Comparison of ENCODE assay signal across 29 cellular contexts in genomic region chr1:208931936-208932335, GRCh38.
"Had no signal": no experiment of that assay in that cellular context is flagged by ENCODE, and none has a peak within 500 bp of the region (broad histone marks: within the 10 kb centered on the region; RNA-seq: fewer than 3 reads in every experiment).

No MANE protein-coding gene starts in this region.

- H3K36me3 ChIP-seq: neural progenitor cell, ovary, spleen, suprapubic skin, tibial artery, transverse colon, upper lobe of left lung, vagina had no signal

- DNase-seq: natural killer cell; occipital lobe; ovary; posterior cingulate gyrus; psoas muscle; right cardiac atrium; spleen; stimulated activated CD4-positive, alpha-beta T cell treated with anti-CD3 and anti-CD28 coated beads, Interleukin-12 subunit alpha, Interleukin-12 subunit beta, amount 100 ng/mL, for 4 hours; stimulated activated CD4-positive, alpha-beta T cell treated with anti-CD3 and anti-CD28 coated beads, Interleukin-1b, Interleukin-23, amount 100 ng/mL, for 48 hours; stimulated activated CD4-positive, alpha-beta T cell treated with anti-CD3 and anti-CD28 coated beads, Interleukin-4, amount 100 ng/mL, for 1 hour; stimulated activated CD4-positive, alpha-beta T cell treated with anti-CD3 and anti-CD28 coated beads, Interleukin-4, amount 100 ng/mL, for 4 hours; stimulated activated CD8-positive, alpha-beta memory T cell treated with anti-CD3 and anti-CD28 coated beads, Interleukin-4, amount 100 ng/mL, for 48 hours; stimulated activated naive CD4-positive, alpha-beta T cell; stimulated activated naive CD8-positive, alpha-beta T cell treated with anti-CD3 and anti-CD28 coated beads, Interleukin-15, amount 100 ng/mL, for 72 hours; stimulated activated naive CD8-positive, alpha-beta T cell treated with anti-CD3 and anti-CD28 coated beads, Interleukin-15, Interleukin-2, amounts not matched to agents 100 U/mL and 50 U/mL, for 24 hours; substantia nigra; testis; tibial artery; transverse colon; upper lobe of left lung had no signal

- H3K4me3 ChIP-seq: neural progenitor cell, ovary, psoas muscle, skin epidermis, smooth muscle cell, spleen, suprapubic skin, testis, tibial artery, transverse colon, upper lobe of left lung, vagina had no signal

- H3K79me2 ChIP-seq: parathyroid adenoma had no signal

- H3K27me3 ChIP-seq: neural progenitor cell, ovary, spleen, suprapubic skin, testis, tibial artery, transverse colon, upper lobe of left lung, vagina had no signal

- FAIRE-seq: urothelium cell line had no signal

- H3K4me1 ChIP-seq: parathyroid adenoma, psoas muscle, spleen, suprapubic skin, testis, tibial artery, transverse colon, upper lobe of left lung had no signal

- ATAC-seq: natural killer cell; psoas muscle; right cardiac atrium; sciatic nerve; stimulated activated memory B cell treated with anti-CD40 and anti-IgM and Interleukin-4, amounts not matched to agents 10 μg/mL and 1 μg/mL and 100 μg/mL, for 72 hours; stimulated activated naive CD8-positive, alpha-beta T cell treated with anti-CD3 and anti-CD28 coated beads, Interleukin-15, amount 100 ng/mL, for 72 hours; stimulated activated naive CD8-positive, alpha-beta T cell treated with anti-CD3 and anti-CD28 coated beads, Interleukin-15, Interleukin-2, amounts not matched to agents 100 U/mL and 50 U/mL, for 24 hours had no signal

- H3K9me3 ChIP-seq: ovary, psoas muscle, suprapubic skin, testis, tibial artery, transverse colon, upper lobe of left lung, vagina had no signal

- H3K4me2 ChIP-seq: neural progenitor cell, smooth muscle cell had no signal

- H3K27ac ChIP-seq: neural progenitor cell, ovary, parathyroid adenoma, psoas muscle, skin epidermis, spleen, suprapubic skin, testis, tibial artery, transverse colon, upper lobe of left lung, vagina had no signal

- H2AFZ ChIP-seq: parathyroid adenoma had no signal

- H3K9ac ChIP-seq: neural progenitor cell, parathyroid adenoma had no signal
